16 cellular contexts compared by ENCODE assay signal in the genomic region with DNA sequence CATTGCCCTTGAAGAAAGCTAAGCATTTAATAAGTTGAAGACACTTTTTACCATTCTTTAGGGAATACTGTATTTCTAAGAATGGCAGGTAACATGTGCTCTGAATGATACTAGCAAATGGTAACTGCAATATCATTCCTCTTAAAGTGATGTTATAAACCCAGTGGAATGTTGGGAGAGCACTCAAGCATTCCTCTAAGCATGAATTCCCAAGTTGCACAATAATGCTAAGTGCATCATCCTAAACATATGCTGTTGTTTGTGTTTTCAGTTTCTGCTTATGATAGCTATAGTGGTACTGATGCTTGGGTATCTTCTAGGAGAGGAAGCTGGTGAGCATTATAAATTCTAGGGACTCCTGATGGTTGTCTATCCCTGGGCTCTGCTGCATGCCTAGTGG.
DNase-seq lines count a peak whose midpoint lies in the region; ATAC-seq and TF ChIP-seq lines count a peak whose summit lies in the region.
"Had no signal": no experiment of that assay in that cellular context is flagged by ENCODE, and none has a peak within 500 bp of the region (broad histone marks: within the 10 kb centered on the region; RNA-seq: fewer than 3 reads in every experiment).

No MANE protein-coding gene starts in this region.

- no peak overlapping the region for H2BK5ac ChIP-seq in mesendoderm (ENCODE audit: low read length)

- H3K4me1 ChIP-seq in mesendoderm (ENCODE audit: control insufficient read depth, low read depth, low read length) (no peaks in the 10 kb centered on the region), tibial nerve (no peaks in the 10 kb centered on the region), suprapubic skin (no peaks in the 10 kb centered on the region)
- H3K4me1 ChIP-seq: prostate gland had no signal

- H3K9ac ChIP-seq in mesendoderm (ENCODE audit: low read length) = no peak overlapping the region

- H3K27ac ChIP-seq in mesendoderm (ENCODE audit: low read depth, low read length) (no peak overlapping the region), tibial nerve (no peak overlapping the region), suprapubic skin (no peak overlapping the region)
- H3K27ac ChIP-seq: prostate gland, VCaP had no signal

- POLR2A ChIA-PET in BJ (lab: Charles Lee) = interaction anchor here (0.6 kb wide), 2 partner anchors 15 to 415 kb away, joined by 4 to 16 read pairs; no protein-coding TSS in a partner anchor

- no peak overlapping the region for H3K56ac ChIP-seq in mesendoderm (ENCODE audit: low read length)

- H3K36me3 ChIP-seq in BJ (ENCODE audit: control insufficient read depth, insufficient read depth, low read length) (no peaks in the 10 kb centered on the region), mesendoderm (ENCODE audit: control insufficient read depth, insufficient read depth, low read length) (no peaks in the 10 kb centered on the region), tibial nerve (no peaks in the 10 kb centered on the region), suprapubic skin (no peaks in the 10 kb centered on the region)
- H3K36me3 ChIP-seq: prostate gland had no signal

- no peak overlapping the region for H3K4me2 ChIP-seq in mesendoderm (ENCODE audit: low read length)

- no peaks in the 10 kb centered on the region for H3K79me2 ChIP-seq in mesendoderm (ENCODE audit: control insufficient read depth, insufficient read depth, low read length)

- no peaks in the 10 kb centered on the region for H3K27me3 Mint-ChIP-seq in nephron progenitor cell (ENCODE audit: low read depth, poor library complexity)
- H3K27me3 Mint-ChIP-seq: activated CD4-positive, alpha-beta memory T cell treated with anti-CD3 and anti-CD28 coated beads for 36 hours; stimulated activated naive CD8-positive, alpha-beta T cell treated with anti-CD3 and anti-CD28 coated beads, Interleukin-15, amount 100 ng/mL, for 72 hours; T-cell had no signal

- H3K36me3 Mint-ChIP-seq in nephron progenitor cell (ENCODE audit: low read depth) = no peaks in the 10 kb centered on the region
- H3K36me3 Mint-ChIP-seq: activated CD4-positive, alpha-beta memory T cell treated with anti-CD3 and anti-CD28 coated beads for 36 hours; T-cell had no signal

- peaks cover 24% of the 10 kb centered on the region for H3K4me1 Mint-ChIP-seq in nephron progenitor cell
- H3K4me1 Mint-ChIP-seq: stimulated activated naive CD8-positive, alpha-beta T cell treated with anti-CD3 and anti-CD28 coated beads, Interleukin-15, amount 100 ng/mL, for 72 hours; T-cell had no signal

- H3K27ac Mint-ChIP-seq in nephron progenitor cell = no peak overlapping the region
- H3K27ac Mint-ChIP-seq: activated CD4-positive, alpha-beta memory T cell treated with anti-CD3 and anti-CD28 coated beads for 36 hours; stimulated activated naive CD8-positive, alpha-beta T cell treated with anti-CD3 and anti-CD28 coated beads, Interleukin-15, amount 100 ng/mL, for 72 hours; T-cell had no signal

- DNase-seq in BJ (ENCODE audit: low read depth) (peak; percentile 82), M059J (ENCODE audit: low read depth) (peak; percentile 29), epithelial cell of proximal tubule (ENCODE audit: low read depth) (peak; percentile 75), mesendoderm (peak; percentile 19), tibial nerve (ENCODE audit: low spot score in 2 of 2) (no peak), suprapubic skin (ENCODE audit: low spot score in 2 of 2) (no peak), nephron progenitor cell (no peak)
- DNase-seq: activated CD4-positive, alpha-beta memory T cell treated with anti-CD3 and anti-CD28 coated beads for 36 hours; C1 segment of cervical spinal cord; kidney; RPMI8226; stimulated activated naive CD8-positive, alpha-beta T cell treated with anti-CD3 and anti-CD28 coated beads, Interleukin-15, amount 100 ng/mL, for 72 hours; T-cell had no signal

- no peaks in the 10 kb centered on the region for H3K9me3 Mint-ChIP-seq in nephron progenitor cell
- H3K9me3 Mint-ChIP-seq: activated CD4-positive, alpha-beta memory T cell treated with anti-CD3 and anti-CD28 coated beads for 36 hours; stimulated activated naive CD8-positive, alpha-beta T cell treated with anti-CD3 and anti-CD28 coated beads, Interleukin-15, amount 100 ng/mL, for 72 hours had no signal

- H3K9me3 ChIP-seq in tibial nerve = no peaks in the 10 kb centered on the region
- H3K9me3 ChIP-seq in suprapubic skin = no peaks in the 10 kb centered on the region
- H3K9me3 ChIP-seq: prostate gland had no signal

- H3K4me3 ChIP-seq in BJ (ENCODE audit: low read depth, low read length) (no peak overlapping the region), epithelial cell of proximal tubule (ENCODE audit: low read depth, low read length) (no peak overlapping the region), mesendoderm (ENCODE audit: low read length) (no peak overlapping the region), tibial nerve (no peak overlapping the region), suprapubic skin (no peak overlapping the region)
- H3K4me3 ChIP-seq: prostate gland had no signal

- H3K18ac ChIP-seq in mesendoderm (ENCODE audit: low read length) = no peak overlapping the region

- no peak overlapping the region for H3K4me3 Mint-ChIP-seq in nephron progenitor cell
- H3K4me3 Mint-ChIP-seq: activated CD4-positive, alpha-beta memory T cell treated with anti-CD3 and anti-CD28 coated beads for 36 hours; stimulated activated naive CD8-positive, alpha-beta T cell treated with anti-CD3 and anti-CD28 coated beads, Interleukin-15, amount 100 ng/mL, for 72 hours; T-cell had no signal

- no peak for ATAC-seq in GM21360 (IDR thresholded peaks at IDR 0.05; ENCODE audit: unreplicated experiment)
- ATAC-seq: stimulated activated naive CD8-positive, alpha-beta T cell treated with anti-CD3 and anti-CD28 coated beads, Interleukin-15, amount 100 ng/mL, for 72 hours; T-cell had no signal

- H3K23ac ChIP-seq in mesendoderm (ENCODE audit: low read length) = no peak overlapping the region

- H3K27me3 ChIP-seq in BJ (ENCODE audit: control insufficient read depth, insufficient read depth, low read length) = no peaks in the 10 kb centered on the region
- H3K27me3 ChIP-seq in mesendoderm (ENCODE audit: insufficient read depth, low read length, poor library complexity) = no peaks in the 10 kb centered on the region
- no peaks in the 10 kb centered on the region for H3K27me3 ChIP-seq in tibial nerve
- H3K27me3 ChIP-seq in suprapubic skin = no peaks in the 10 kb centered on the region

- no peak for TF ChIP-seq CTCF in BJ (IDR thresholded peaks at IDR 0.05; ENCODE audit: insufficient read depth, low read depth, low read length)
- no peak for TF ChIP-seq CTCF in epithelial cell of proximal tubule (conservative IDR thresholded peaks at IDR 0.05; ENCODE audit: low read depth, low read length)
- no peak for TF ChIP-seq CTCF in tibial nerve (IDR thresholded peaks at IDR 0.05)
- no peak for TF ChIP-seq CTCF in suprapubic skin (IDR thresholded peaks at IDR 0.05)
- no peak for TF ChIP-seq CTCF in nephron progenitor cell (IDR thresholded peaks at IDR 0.05)

- no peak overlapping the region for H4K5ac ChIP-seq in mesendoderm (ENCODE audit: low read length)

- no peak overlapping the region for H2BK15ac ChIP-seq in mesendoderm (replicated peaks; ENCODE audit: low read depth)

- TF ChIP-seq POLR2A in tibial nerve (IDR thresholded peaks at IDR 0.05) (no peak), suprapubic skin (IDR thresholded peaks at IDR 0.05) (no peak)

- H4K8ac ChIP-seq in mesendoderm (ENCODE audit: low read depth, low read length) = no peak overlapping the region

- TF ChIP-seq EP300 in tibial nerve (IDR thresholded peaks at IDR 0.05) = no peak
- TF ChIP-seq EP300 in suprapubic skin (IDR thresholded peaks at IDR 0.05) = no peak

- CTCF ChIA-PET in BJ (lab: Yijun Ruan, JAX) = interaction anchor here (0.7 kb wide), 1 partner anchor 159 kb away, joined by 3 read pairs; no protein-coding TSS in a partner anchor

- no peaks in the 10 kb centered on the region for H3K79me1 ChIP-seq in mesendoderm (ENCODE audit: low read length)

- H2BK120ac ChIP-seq in mesendoderm (ENCODE audit: low read depth, low read length) = no peak overlapping the region

- no peak overlapping the region for H3K4ac ChIP-seq in mesendoderm (ENCODE audit: low read depth, low read length)

- no peak overlapping the region for H2AK5ac ChIP-seq in mesendoderm (ENCODE audit: low read length)

Comparison
In these comparisons a context has a peak if more than half of its experiments do, and no peak if none do; other contexts are left out.
1. DNase-seq: peak in BJ (single experiment), M059J (single experiment), epithelial cell of proximal tubule (single experiment) and mesendoderm (single experiment); none in tibial nerve (0 of 2), suprapubic skin (0 of 2) and nephron progenitor cell (single experiment).